Comparison of ENCODE assay signal across 35 cellular contexts in genomic region chr14:65819567-65819966, GRCh38.
"Had no signal": no experiment of that assay in that cellular context is flagged by ENCODE, and none has a peak within 500 bp of the region (broad histone marks: within the 10 kb centered on the region; RNA-seq: fewer than 3 reads in every experiment).

No MANE protein-coding gene starts in this region.

- H3K4me3 ChIP-seq: MG63 had no signal

- H3K9me3 ChIP-seq: MG63 had no signal

- H3K27me3 ChIP-seq: MG63 had no signal

- DNase-seq: Karpas-422, Kasumi-1, MG63, MM.1S, MV-4-11, NCI-H1048, NCI-H1092, NCI-H1092 treated with DMSO at 0.1 percent for 48 hours, NCI-H1105, NCI-H1105 treated with DMSO at 0.1 percent for 48 hours, NCI-H1417, NCI-H1417 treated with DMSO at 0.1 percent for 48 hours, NCI-H1436, NCI-H1436 treated with DMSO at 0.1 percent for 48 hours, NCI-H146, NCI-H1694, NCI-H1694 treated with DMSO at 0.1 percent for 48 hours, NCI-H187, NCI-H187 treated with DMSO at 0.1 percent for 48 hours, NCI-H1930, NCI-H2029, NCI-H2029 treated with DMSO at 0.1 percent for 48 hours, NCI-H2081, NCI-H2081 treated with DMSO at 0.1 percent for 48 hours, NCI-H2107, NCI-H2171, NCI-H2171 treated with DMSO at 0.1 percent for 48 hours, NCI-H226, NCI-H345, NCI-H446, NCI-H446 treated with DMSO at 0.1 percent for 48 hours, NCI-H510A, NCI-H510A treated with DMSO at 0.1 percent for 48 hours, NCI-H524 treated with DMSO at 0.1 percent for 48 hours, NCI-H526 had no signal

- H3K36me3 ChIP-seq: MG63 had no signal
